In genomic region chrX:15674514-15674898, GRCh38 we compare ENCODE assay signal across 9 cellular contexts. TPM values are rescaled to one million over a fixed set of nuclear protein-coding genes. Genes with fewer than 3 reads are reported as not detected.
DNase-seq lines count a peak whose midpoint lies in the region; ATAC-seq and TF ChIP-seq lines count a peak whose summit lies in the region.
"Had no signal": no experiment of that assay in that cellular context is flagged by ENCODE, and none has a peak within 500 bp of the region (broad histone marks: within the 10 kb centered on the region; RNA-seq: fewer than 3 reads in every experiment).

No MANE protein-coding gene starts in this region.

- no peak for TF ChIP-seq POLR2A in heart left ventricle (IDR thresholded peaks at IDR 0.05)

- H3K27me3 Mint-ChIP-seq in activated naive CD8-positive, alpha-beta T cell treated with anti-CD3 and anti-CD28 coated beads for 36 hours, result no peaks in the 10 kb centered on the region
- H3K27me3 Mint-ChIP-seq: activated naive CD8-positive, alpha-beta T cell had no signal

- H3K36me3 ChIP-seq in BE2C (no peaks in the 10 kb centered on the region), heart left ventricle (peaks cover 0 to 5% (median 0%) of the 10 kb centered on the region in 9 donors)

- intact Hi-C loops in heart left ventricle (cut with DNase I), result no loop called here

- peak; percentile 85 for DNase-seq in BE2C
- DNase-seq in NCI-H510A treated with DMSO at 0.1 percent for 48 hours (lab: John Stamatoyannopoulos, UW), result peak; percentile 90
- peak; percentile 75 for DNase-seq in activated naive CD8-positive, alpha-beta T cell treated with anti-CD3 and anti-CD28 coated beads for 36 hours
- DNase-seq in heart left ventricle, result peak; percentile 90 to 99 (median 92)
- DNase-seq in putamen (ENCODE audit: low spot score), result peak; percentile 84
- no peak for DNase-seq in central memory CD4-positive, alpha-beta T cell

- H3K4me1 Mint-ChIP-seq in activated naive CD8-positive, alpha-beta T cell treated with anti-CD3 and anti-CD28 coated beads for 36 hours, result peaks cover 13% of the 10 kb centered on the region

- TF ChIP-seq CTCF in BE2C (IDR thresholded peaks at IDR 0.05; ENCODE audit: low read depth, low read length) (no peak), heart left ventricle (IDR thresholded peaks at IDR 0.05) (no peak)

- H3K4me3 ChIP-seq in BE2C (ENCODE audit: low read depth, low read length), result peak overlapping the region; percentile 85
- peak overlapping the region; percentile 59 to 88 (median 76) for H3K4me3 ChIP-seq in heart left ventricle

- H3K9me3 Mint-ChIP-seq in activated naive CD8-positive, alpha-beta T cell treated with anti-CD3 and anti-CD28 coated beads for 36 hours, result no peaks in the 10 kb centered on the region

- 0 to 6% (median 2%) methylated on average over 16 to 17 of the region's 17 CpGs for WGBS in heart left ventricle, 4 donors

- no peak overlapping the region for H3K27ac Mint-ChIP-seq in activated naive CD8-positive, alpha-beta T cell treated with anti-CD3 and anti-CD28 coated beads for 36 hours
- H3K27ac Mint-ChIP-seq: activated naive CD8-positive, alpha-beta T cell had no signal

- H3K4me1 ChIP-seq in BE2C (no peaks in the 10 kb centered on the region), heart left ventricle (peaks cover 0 to 30% (median 8%) of the 10 kb centered on the region in 12 donors)

- H3K27me3 ChIP-seq in BE2C (no peaks in the 10 kb centered on the region), heart left ventricle (peaks cover 0 to 10% (median 0%) of the 10 kb centered on the region in 9 donors)

- ATAC-seq in GM18517 (IDR thresholded peaks at IDR 0.05; ENCODE audit: unreplicated experiment) (peak; percentile 85), HG03025 (IDR thresholded peaks at IDR 0.05; ENCODE audit: low FRiP score, unreplicated experiment) (peak; percentile 80), heart left ventricle (peak; percentile 91 to 93 (median 91))

- no peak overlapping the region for H3K4me3 Mint-ChIP-seq in activated naive CD8-positive, alpha-beta T cell treated with anti-CD3 and anti-CD28 coated beads for 36 hours
- H3K4me3 Mint-ChIP-seq: activated naive CD8-positive, alpha-beta T cell had no signal

- H3K36me3 Mint-ChIP-seq in activated naive CD8-positive, alpha-beta T cell treated with anti-CD3 and anti-CD28 coated beads for 36 hours, result peaks cover 3% of the 10 kb centered on the region
- H3K36me3 Mint-ChIP-seq: activated naive CD8-positive, alpha-beta T cell had no signal

- no peaks in the 10 kb centered on the region for H3K9me3 ChIP-seq in BE2C
- no peaks in the 10 kb centered on the region for H3K9me3 ChIP-seq in heart left ventricle

- H3K27ac ChIP-seq in heart left ventricle, result peak overlapping the region; percentile 93 to 99 (median 98)

RNA-seq across cellular contexts. Expression of gene CLTRN, which starts 9.9 kb away (rescaled TPM):
- not detected for polyA plus RNA-seq in BE2C (2012; ENCODE audit: insufficient read depth, insufficient read length, low read depth)
- total RNA-seq in activated naive CD8-positive, alpha-beta T cell treated with anti-CD3 and anti-CD28 coated beads for 36 hours, result under 1 TPM; 0.52 to 0.80 TPM
- total RNA-seq in heart left ventricle, result 1 to 10 TPM in 5 of 9 donors, under 1 TPM in 4; 0.25 to 1.8 (median 1.1) TPM
- 1 to 10 TPM in 1 of 2 donors, under 1 TPM in 1; 0.11 to 1.4 TPM for polyA plus RNA-seq in heart left ventricle
